21 cellular contexts compared by ENCODE assay signal in the genomic region with DNA sequence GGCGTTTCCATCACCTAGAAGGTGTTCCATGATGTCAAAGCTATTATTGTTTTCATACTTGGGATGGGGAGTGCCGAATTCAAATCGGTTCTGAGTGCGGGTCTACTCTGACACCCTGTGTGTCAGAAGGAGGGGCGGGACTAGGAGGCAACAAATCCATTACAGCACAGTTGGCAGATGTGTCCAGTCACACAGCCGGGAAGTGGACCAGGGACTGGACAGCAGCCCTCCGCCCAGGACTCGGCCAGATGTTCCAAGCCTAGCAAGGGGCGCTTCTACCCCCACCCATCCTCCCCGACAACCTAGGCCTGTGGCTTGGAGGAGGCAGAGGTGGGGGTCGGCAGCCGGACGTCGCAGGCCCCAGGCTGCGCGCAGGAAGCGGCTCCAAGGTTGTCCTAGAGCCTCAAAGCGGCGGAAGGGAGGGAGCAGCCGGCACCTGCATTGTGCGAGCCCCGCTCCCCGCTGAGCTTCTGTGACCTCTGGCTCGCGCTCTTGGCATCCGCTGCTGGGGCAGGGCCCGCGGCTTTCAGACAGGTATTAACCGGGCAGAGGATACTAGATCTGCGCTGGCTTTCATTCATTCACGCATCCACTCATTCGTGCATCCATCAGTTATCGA. TPM values are rescaled to one million over a fixed set of nuclear protein-coding genes. Genes with fewer than 3 reads are reported as not detected.
A peak's percentile ranks its signal among the peaks of the same experiment; 100 is the strongest.
DNase-seq lines count a peak whose midpoint lies in the region; ATAC-seq and TF ChIP-seq lines count a peak whose summit lies in the region.
"Had no signal": no experiment of that assay in that cellular context is flagged by ENCODE, and none has a peak within 500 bp of the region (broad histone marks: within the 10 kb centered on the region; RNA-seq: fewer than 3 reads in every experiment).

No MANE protein-coding gene starts in this region.

- no peak overlapping the region for H3K4me2 ChIP-seq in GM23248 (ENCODE audit: unreplicated experiment)

- no peaks in the 10 kb centered on the region for H3K36me3 Mint-ChIP-seq in neural crest cell (ENCODE audit: low read depth)
- no peaks in the 10 kb centered on the region for H3K36me3 Mint-ChIP-seq in natural killer cell treated with Interleukin-12 subunit alpha and Interleukin-12 subunit beta and Interleukin-15 and Interleukin-18, amount 100 ng/mL, for 72 hours
- H3K36me3 Mint-ChIP-seq: activated CD8-positive, alpha-beta memory T cell treated with anti-CD3 and anti-CD28 coated beads, Interleukin-2, amount 10 ng/mL, durations not matched to agents 7 days and 5 days had no signal

- H3K4me1 Mint-ChIP-seq in neural crest cell: peaks cover 23% of the 10 kb centered on the region
- peaks cover 0 to 9% of the 10 kb centered on the region in 2 donors for H3K4me1 Mint-ChIP-seq in natural killer cell treated with Interleukin-12 subunit alpha and Interleukin-12 subunit beta and Interleukin-15 and Interleukin-18, amount 100 ng/mL, for 72 hours (ENCODE audit: low read depth in 2 of 2)

- no peaks in the 10 kb centered on the region for H3K27me3 ChIP-seq in GM23248 (replicated peaks; ENCODE audit: insufficient read depth)
- H3K27me3 ChIP-seq: right atrium auricular region had no signal

- H3K4me3 Mint-ChIP-seq in neural crest cell: peak overlapping the region; percentile 17
- H3K4me3 Mint-ChIP-seq in natural killer cell treated with Interleukin-12 subunit alpha and Interleukin-12 subunit beta and Interleukin-15 and Interleukin-18, amount 100 ng/mL, for 72 hours: no peak overlapping the region
- H3K4me3 Mint-ChIP-seq: activated CD8-positive, alpha-beta memory T cell treated with anti-CD3 and anti-CD28 coated beads, Interleukin-2, amount 10 ng/mL, durations not matched to agents 7 days and 5 days; CD4-positive, alpha-beta T cell; HFFc6; stimulated activated naive CD8-positive, alpha-beta T cell treated with anti-CD3 and anti-CD28 coated beads, Interleukin-15, amount 100 ng/mL, for 72 hours had no signal

- H3K9me3 ChIP-seq in GM23248 (ENCODE audit: low read depth): no peaks in the 10 kb centered on the region
- H3K9me3 ChIP-seq: right atrium auricular region had no signal

- no peak for TF ChIP-seq CTCF in neural crest cell (conservative IDR thresholded peaks at IDR 0.05)

- ATAC-seq in GM18868 (IDR thresholded peaks at IDR 0.05; ENCODE audit: unreplicated experiment): no peak
- no peak for ATAC-seq in GM21515 (IDR thresholded peaks at IDR 0.05; ENCODE audit: unreplicated experiment)
- ATAC-seq in natural killer cell treated with Interleukin-12 subunit alpha and Interleukin-12 subunit beta and Interleukin-15 and Interleukin-18, amount 100 ng/mL, for 72 hours: no peak
- ATAC-seq: activated CD4-positive, CD25-positive, alpha-beta regulatory T cell treated with anti-CD3 and anti-CD28 coated beads, Interleukin-2, amount 50 U/mL, for 24 hours; activated CD8-positive, alpha-beta memory T cell treated with anti-CD3 and anti-CD28 coated beads, Interleukin-2, amount 10 ng/mL, durations not matched to agents 7 days and 5 days; Panc1; stimulated activated naive CD8-positive, alpha-beta T cell treated with anti-CD3 and anti-CD28 coated beads, Interleukin-15, amount 100 ng/mL, for 72 hours had no signal

- H3K79me2 ChIP-seq in GM23248 (ENCODE audit: insufficient read depth): no peaks in the 10 kb centered on the region

- H3K36me3 ChIP-seq in GM23248 (ENCODE audit: low read depth): no peaks in the 10 kb centered on the region
- H3K36me3 ChIP-seq: right atrium auricular region had no signal

- H3K9me2 ChIP-seq in GM23248 (ENCODE audit: insufficient read depth): no peaks in the 10 kb centered on the region

- 26 to 29% methylated on average over 29 to 33 of the region's 33 CpGs for WGBS in GM23248 (ENCODE audit: low coverage in 1 of 2, low lambda C conversion rate in 2 of 2, missing lambda C conversion rate in 2 of 2), 2 experiments

- no peaks in the 10 kb centered on the region for H4K20me1 ChIP-seq in GM23248 (ENCODE audit: insufficient read depth)

- in situ Hi-C loops in GM23248 (cut with MboI): loop anchor here (10.0 kb wide), 1 partner anchor 113 kb away; no protein-coding TSS in a partner anchor

- no peak overlapping the region for H3K27ac ChIP-seq in GM23248
- H3K27ac ChIP-seq: right atrium auricular region, SK-N-MC had no signal

- H3K9me3 Mint-ChIP-seq in neural crest cell: no peaks in the 10 kb centered on the region
- no peaks in the 10 kb centered on the region for H3K9me3 Mint-ChIP-seq in natural killer cell treated with Interleukin-12 subunit alpha and Interleukin-12 subunit beta and Interleukin-15 and Interleukin-18, amount 100 ng/mL, for 72 hours
- H3K9me3 Mint-ChIP-seq: activated T-helper 2 cell treated with anti-CD3 and anti-CD28 coated beads, Interferon-gamma antibody, Interleukin-2, Interleukin-4, amounts not matched to agents 10 μg/mL and 5 μg/mL and 100 μg/mL, durations not matched to agents 14 hours and 24 hours and 36 hours; CD4-positive, alpha-beta T cell; HFFc6; stimulated activated naive CD8-positive, alpha-beta T cell treated with anti-CD3 and anti-CD28 coated beads, Interleukin-15, amount 100 ng/mL, for 72 hours had no signal

- H3K4me3 ChIP-seq in GM23248: no peak overlapping the region
- H3K4me3 ChIP-seq: right atrium auricular region, SK-N-MC had no signal

- peaks cover 24% of the 10 kb centered on the region for H3K27me3 Mint-ChIP-seq in neural crest cell (ENCODE audit: low read depth)
- peaks cover 0 to 4% of the 10 kb centered on the region in 2 donors for H3K27me3 Mint-ChIP-seq in natural killer cell treated with Interleukin-12 subunit alpha and Interleukin-12 subunit beta and Interleukin-15 and Interleukin-18, amount 100 ng/mL, for 72 hours
- H3K27me3 Mint-ChIP-seq: stimulated activated naive CD8-positive, alpha-beta T cell treated with anti-CD3 and anti-CD28 coated beads, Interleukin-15, amount 100 ng/mL, for 72 hours had no signal

- peak; percentile 30 for DNase-seq in GM23248
- DNase-seq in RPMI8226: peak; percentile 3
- DNase-seq in iPS DF 4.7 (ENCODE audit: extremely low read depth, low spot score): peak; percentile 71
- DNase-seq in neural crest cell (ENCODE audit: low read depth, low spot score): peak; percentile 10
- DNase-seq in NOMO-1 treated with dmso at 0.1 percent for 144 hours (lab: John Stamatoyannopoulos, UW; ENCODE audit: unreplicated experiment): no peak
- DNase-seq in natural killer cell treated with Interleukin-12 subunit alpha and Interleukin-12 subunit beta and Interleukin-15 and Interleukin-18, amount 100 ng/mL, for 72 hours (ENCODE audit: low spot score): no peak
- DNase-seq: activated CD8-positive, alpha-beta memory T cell treated with anti-CD3 and anti-CD28 coated beads, Interleukin-2, amount 10 ng/mL, durations not matched to agents 7 days and 5 days; CD4-positive, alpha-beta T cell; DMS79 treated with DMSO at 0.1 percent for 48 hours; HFFc6; NCI-H1694 treated with DMSO at 0.1 percent for 48 hours; NCI-H524; nucleus accumbens; stimulated activated naive CD8-positive, alpha-beta T cell treated with anti-CD3 and anti-CD28 coated beads, Interleukin-15, amount 100 ng/mL, for 72 hours had no signal

- no peak overlapping the region for H3K9ac ChIP-seq in GM23248

- no peak overlapping the region for H2AFZ ChIP-seq in GM23248

- H3K4me1 ChIP-seq in GM23248 (ENCODE audit: insufficient read depth): no peaks in the 10 kb centered on the region

- H3F3A ChIP-seq in GM23248 (ENCODE audit: insufficient read depth): no peaks in the 10 kb centered on the region

- H3K27ac Mint-ChIP-seq in neural crest cell (ENCODE audit: unreplicated experiment): no peak overlapping the region
- no peak overlapping the region for H3K27ac Mint-ChIP-seq in natural killer cell treated with Interleukin-12 subunit alpha and Interleukin-12 subunit beta and Interleukin-15 and Interleukin-18, amount 100 ng/mL, for 72 hours
- H3K27ac Mint-ChIP-seq: activated CD8-positive, alpha-beta memory T cell treated with anti-CD3 and anti-CD28 coated beads, Interleukin-2, amount 10 ng/mL, durations not matched to agents 7 days and 5 days; activated T-helper 2 cell treated with anti-CD3 and anti-CD28 coated beads, Interferon-gamma antibody, Interleukin-2, Interleukin-4, amounts not matched to agents 10 μg/mL and 5 μg/mL and 100 μg/mL, durations not matched to agents 14 hours and 24 hours and 36 hours; CD4-positive, alpha-beta T cell; HFFc6; stimulated activated naive CD8-positive, alpha-beta T cell treated with anti-CD3 and anti-CD28 coated beads, Interleukin-15, amount 100 ng/mL, for 72 hours had no signal

RNA-seq across cellular contexts. Expression of a gene that starts 20.5 kb away (rescaled TPM):
- total RNA-seq in GM23248 (2014; rRNA removed; shearing (Covaris generic)): 0.32 TPM in 1 of 2 replicates, not detected in the other
- 0.34 TPM in 1 of 2 replicates, not detected in the other for polyA plus RNA-seq in GM23248 (2016; fragmentation: Nextera tagmentation; extraction: Ambion mirVana)
- 23.0 and 25.8 TPM in 2 replicates for total RNA-seq in neural crest cell
- total RNA-seq in natural killer cell treated with Interleukin-12 subunit alpha and Interleukin-12 subunit beta and Interleukin-15 and Interleukin-18, amount 100 ng/mL, for 72 hours: under 1 TPM; 0.33 to 0.36 TPM

RNA-seq across cellular contexts. Expression of a gene that starts 32.7 kb away (rescaled TPM):
- 4.6 and 9.4 TPM in 2 replicates for total RNA-seq in GM23248 (2014; rRNA removed; shearing (Covaris generic))
- 4.2 and 5.4 TPM in 2 replicates for polyA plus RNA-seq in GM23248 (2016; fragmentation: Nextera tagmentation; extraction: Ambion mirVana)
- total RNA-seq in neural crest cell: 20.9 and 23.8 TPM in 2 replicates
- 10 to 100 TPM; 41.4 to 62.7 TPM for total RNA-seq in natural killer cell treated with Interleukin-12 subunit alpha and Interleukin-12 subunit beta and Interleukin-15 and Interleukin-18, amount 100 ng/mL, for 72 hours

RNA-seq across cellular contexts. Expression of a gene that starts 38.9 kb away (rescaled TPM):
- total RNA-seq in GM23248 (2014; rRNA removed; shearing (Covaris generic)): 17.1 and 25.8 TPM in 2 replicates
- polyA plus RNA-seq in GM23248 (2016; fragmentation: Nextera tagmentation; extraction: Ambion mirVana): 16.2 and 16.9 TPM in 2 replicates
- total RNA-seq in neural crest cell: 35.4 and 35.9 TPM in 2 replicates
- 10 to 100 TPM; 17.8 to 34.3 TPM for total RNA-seq in natural killer cell treated with Interleukin-12 subunit alpha and Interleukin-12 subunit beta and Interleukin-15 and Interleukin-18, amount 100 ng/mL, for 72 hours

Comparison
In these comparisons a context has a peak if more than half of its experiments do, and no peak if none do; other contexts are left out.
1. DNase-seq: peak in GM23248 (single experiment), RPMI8226 (single experiment), iPS DF 4.7 (single experiment) and neural crest cell (single experiment); none in NOMO-1 treated with dmso at 0.1 percent for 144 hours (single experiment) and natural killer cell treated with Interleukin-12 subunit alpha and Interleukin-12 subunit beta and Interleukin-15 and Interleukin-18, amount 100 ng/mL, for 72 hours (single experiment).
2. RNA of a gene that starts 20.5 kb away (total RNA-seq): 23.0 to 25.8 TPM in neural crest cell; 0.33 to 0.36 TPM in natural killer cell treated with Interleukin-12 subunit alpha and Interleukin-12 subunit beta and Interleukin-15 and Interleukin-18, amount 100 ng/mL, for 72 hours and 0.32 TPM in GM23248; every median in the first group is over 10 times any median in the second.